Comparison of ENCODE assay signal across 22 cellular contexts in genomic region chr3:40899286-40899712, GRCh38.
A peak's percentile ranks its signal among the peaks of the same experiment; 100 is the strongest.
DNase-seq lines count a peak whose midpoint lies in the region; ATAC-seq, FAIRE-seq and TF ChIP-seq lines count a peak whose summit lies in the region.
"Had no signal": no experiment of that assay in that cellular context is flagged by ENCODE, and none has a peak within 500 bp of the region (broad histone marks: within the 10 kb centered on the region; RNA-seq: fewer than 3 reads in every experiment).

No MANE protein-coding gene starts in this region.

- TF ChIP-seq POLR2A in HepG2 (IDR thresholded peaks at IDR 0.05; ENCODE audit: insufficient read depth in 1 of 2, low read depth in 2 of 2, low read length in 2 of 2) (no peak), right lobe of liver (IDR thresholded peaks at IDR 0.05) (no peak)

- no peak for ATAC-seq in HepG2
- ATAC-seq in right lobe of liver: no peak
- ATAC-seq in GM19463 (IDR thresholded peaks at IDR 0.05; ENCODE audit: unreplicated experiment): no peak
- ATAC-seq: left lung, T-helper 17 cell had no signal

- DNase-seq in HepG2 (ENCODE audit: low spot score) (peak; percentile 17), right lobe of liver (no peak), astrocyte (ENCODE audit: low read depth) (peak; percentile 32), kidney epithelial cell (ENCODE audit: low read depth) (peak; percentile 37), ecto neural progenitor cell (ENCODE audit: low spot score) (no peak), NCI-H82 treated with DMSO at 0.1 percent for 48 hours (lab: John Stamatoyannopoulos, UW; ENCODE audit: unreplicated experiment) (no peak), NCI-H2196 (lab: John Stamatoyannopoulos, UW; ENCODE audit: unreplicated experiment) (no peak)
- DNase-seq: 8988T; activated naive CD4-positive, alpha-beta T cell; dorsolateral prefrontal cortex; hippocampal formation; KG1; left lung; NCI-H1436 treated with DMSO at 0.1 percent for 48 hours; NK-92 treated with Interleukin-12 subunit alpha and Interleukin-12 subunit beta, amount 100 ng/mL, for 24 hours; SHP77; T-helper 17 cell; tibial artery had no signal

- TF ChIP-seq EP300 in HepG2 (IDR thresholded peaks at IDR 0.05; ENCODE audit: low read depth in 2 of 2, low read length in 2 of 2) (no peak), HepG2 (CRISPR knock-in tag; IDR thresholded peaks at IDR 0.05; ENCODE audit: borderline replicate concordance) (no peak)

- H3K27ac Mint-ChIP-seq in astrocyte (ENCODE audit: unreplicated experiment): peak overlapping the region; percentile 92
- H3K27ac Mint-ChIP-seq: T-helper 17 cell had no signal

- no peaks in the 10 kb centered on the region for H3K79me2 ChIP-seq in HepG2 (ENCODE audit: insufficient read depth, low read length)
- no peaks in the 10 kb centered on the region for H3K79me2 ChIP-seq in astrocyte (ENCODE audit: insufficient read depth, low read length)

- H3K4me3 Mint-ChIP-seq in astrocyte (ENCODE audit: unreplicated experiment): no peak overlapping the region
- H3K4me3 Mint-ChIP-seq: CD14-positive monocyte, T-helper 17 cell had no signal

- H3K27ac ChIP-seq in HepG2 (ENCODE audit: extremely low read length, insufficient read depth, low read length) (no peak overlapping the region), right lobe of liver (no peak overlapping the region), astrocyte (ENCODE audit: low read depth, low read length) (peak overlapping the region; percentile 11)
- H3K27ac ChIP-seq: ascending aorta, dorsolateral prefrontal cortex, esophagus muscularis mucosa, left lung, tibial artery had no signal

- POLR2A ChIA-PET in HepG2 (lab: Yijun Ruan, JAX): no interaction called here

- H3K27me3 Mint-ChIP-seq in astrocyte (ENCODE audit: low read depth, unreplicated experiment): no peaks in the 10 kb centered on the region

- no peaks in the 10 kb centered on the region for H3K36me3 ChIP-seq in HepG2 (replicated peaks in 1 of 2; ENCODE audit: control insufficient read depth in 1 of 2, insufficient read depth in 2 of 2, low read length in 2 of 2)
- H3K36me3 ChIP-seq in right lobe of liver: no peaks in the 10 kb centered on the region
- H3K36me3 ChIP-seq in astrocyte (ENCODE audit: insufficient read depth, low read length): no peaks in the 10 kb centered on the region
- no peaks in the 10 kb centered on the region for H3K36me3 ChIP-seq in kidney epithelial cell (ENCODE audit: control insufficient read depth, insufficient read depth, low read length)
- H3K36me3 ChIP-seq: ascending aorta, esophagus muscularis mucosa, left lung, tibial artery had no signal

- CTCF ChIA-PET in HepG2 (lab: Yijun Ruan, JAX; ENCODE audit: low intra/inter-chr PET ratio, low total read pairs): no interaction called here

- H3K4me3 ChIP-seq in HepG2 (replicated peaks in 1 of 3; ENCODE audit: insufficient read depth in 1 of 3, low read depth in 2 of 3, low read length in 3 of 3): no peak overlapping the region
- no peak overlapping the region for H3K4me3 ChIP-seq in right lobe of liver
- no peak overlapping the region for H3K4me3 ChIP-seq in astrocyte (ENCODE audit: insufficient read depth, low read depth, low read length)
- H3K4me3 ChIP-seq in kidney epithelial cell (ENCODE audit: low read depth, low read length): no peak overlapping the region
- H3K4me3 ChIP-seq: ascending aorta, dorsolateral prefrontal cortex, esophagus muscularis mucosa, left lung, tibial artery had no signal

- no peak for TF ChIP-seq CTCF in HepG2 (CRISPR knock-in tag; IDR thresholded peaks at IDR 0.05)
- TF ChIP-seq CTCF in right lobe of liver (IDR thresholded peaks at IDR 0.05): no peak
- TF ChIP-seq CTCF in astrocyte (IDR thresholded peaks at IDR 0.05; ENCODE audit: insufficient read depth, low read depth, low read length): no peak
- TF ChIP-seq CTCF in kidney epithelial cell (IDR thresholded peaks at IDR 0.05; ENCODE audit: insufficient read depth, low read length, poor library complexity, severe bottlenecking): no peak

- H3K4me1 Mint-ChIP-seq in astrocyte (ENCODE audit: low read depth, unreplicated experiment): peaks cover 10% of the 10 kb centered on the region
- H3K4me1 Mint-ChIP-seq: CD14-positive monocyte, T-helper 17 cell had no signal

- H3K9me3 Mint-ChIP-seq in astrocyte (ENCODE audit: unreplicated experiment): no peaks in the 10 kb centered on the region

- H3K4me1 ChIP-seq in HepG2 (ENCODE audit: insufficient read depth, low read length) (peaks cover 10% of the 10 kb centered on the region), right lobe of liver (no peaks in the 10 kb centered on the region), astrocyte (ENCODE audit: insufficient read depth, low read length) (peaks cover 6% of the 10 kb centered on the region)
- H3K4me1 ChIP-seq: ascending aorta, esophagus muscularis mucosa, left lung had no signal

- H2AFZ ChIP-seq in HepG2 (ENCODE audit: low read length): no peak overlapping the region
- no peak overlapping the region for H2AFZ ChIP-seq in astrocyte (ENCODE audit: low read depth, low read length)

- intact Hi-C loops in HepG2 (cut with micrococcal nuclease; ENCODE audit: unreplicated experiment): no loop called here
- intact Hi-C loops in right lobe of liver (cut with DNase I): no loop called here

- in situ Hi-C loops in HepG2 (cut with HindIII; ENCODE audit: extremely low pct_ligation_motif_present, low pct_unique_long_range_greater_than_20kb): no loop called here

- no peak overlapping the region for H3K4me2 ChIP-seq in HepG2 (ENCODE audit: low read depth, low read length)
- peak overlapping the region; percentile 38 for H3K4me2 ChIP-seq in astrocyte (ENCODE audit: low read length)

- FAIRE-seq in HepG2 (lab: Jason Lieb, UNC): no peak
- peak; percentile 78 for FAIRE-seq in astrocyte (lab: Jason Lieb, UNC)

- TF ChIP-seq RAD21 in HepG2 (CRISPR knock-in tag; IDR thresholded peaks at IDR 0.05): no peak

- no peaks in the 10 kb centered on the region for H4K20me1 ChIP-seq in HepG2 (ENCODE audit: insufficient read depth, low read length)
- no peaks in the 10 kb centered on the region for H4K20me1 ChIP-seq in astrocyte (ENCODE audit: insufficient read depth, low read length)

- no peaks in the 10 kb centered on the region for H3K36me3 Mint-ChIP-seq in astrocyte (ENCODE audit: low read depth, unreplicated experiment)
- H3K36me3 Mint-ChIP-seq: CD14-positive monocyte had no signal

- H3K27me3 ChIP-seq in HepG2 (ENCODE audit: control insufficient read depth in 1 of 2, insufficient read depth in 2 of 2, low read length in 2 of 2) (no peaks in the 10 kb centered on the region), right lobe of liver (no peaks in the 10 kb centered on the region), astrocyte (ENCODE audit: insufficient read depth, low read length) (no peaks in the 10 kb centered on the region), kidney epithelial cell (ENCODE audit: control insufficient read depth, insufficient read depth, low read length) (no peaks in the 10 kb centered on the region)
- H3K27me3 ChIP-seq: ascending aorta, dorsolateral prefrontal cortex, esophagus muscularis mucosa, left lung, tibial artery had no signal

- H3K9ac ChIP-seq in HepG2 (ENCODE audit: insufficient read depth, low read depth, low read length): no peak overlapping the region
- H3K9ac ChIP-seq in astrocyte (ENCODE audit: low read length): no peak overlapping the region

- WGBS in HepG2 (ENCODE audit: low lambda C conversion rate): 38% methylated on average over 4 of the region's 4 CpGs
- WGBS in right lobe of liver (ENCODE audit: insufficient coverage, low coverage, low lambda C conversion rate, missing lambda C conversion rate): 78% methylated on average over 4 of the region's 4 CpGs

- H3K9me3 ChIP-seq in HepG2 (ENCODE audit: low read length) (no peaks in the 10 kb centered on the region), right lobe of liver (no peaks in the 10 kb centered on the region), astrocyte (ENCODE audit: insufficient read depth, low read depth, low read length) (no peaks in the 10 kb centered on the region)
- H3K9me3 ChIP-seq: ascending aorta, esophagus muscularis mucosa, left lung, tibial artery had no signal

- BruUV-seq in HepG2 (replicated peaks; lab: Mats Ljungman, UMichigan): no TSS peak

TF ChIP-seq in HepG2, 621 proteins besides CTCF, POLR2A, EP300 and RAD21:
- peak; percentile 61; the same call in 1 of the 2 replicates for TF ChIP-seq FOSL2 (CRISPR knock-in tag; IDR thresholded peaks at IDR 0.05)
- no peak for TF ChIP-seq MZF1 (CRISPR knock-in tag; IDR thresholded peaks at IDR 0.05; ENCODE audit: borderline replicate concordance)

Comparison
In these comparisons a context has a peak if more than half of its experiments do, and no peak if none do; other contexts are left out.
1. DNase-seq: peak in HepG2 (single experiment), astrocyte (single experiment) and kidney epithelial cell (single experiment); none in right lobe of liver (0 of 3), ecto neural progenitor cell (single experiment), NCI-H82 treated with DMSO at 0.1 percent for 48 hours (single experiment) and NCI-H2196 (single experiment).